In the genomic region with DNA sequence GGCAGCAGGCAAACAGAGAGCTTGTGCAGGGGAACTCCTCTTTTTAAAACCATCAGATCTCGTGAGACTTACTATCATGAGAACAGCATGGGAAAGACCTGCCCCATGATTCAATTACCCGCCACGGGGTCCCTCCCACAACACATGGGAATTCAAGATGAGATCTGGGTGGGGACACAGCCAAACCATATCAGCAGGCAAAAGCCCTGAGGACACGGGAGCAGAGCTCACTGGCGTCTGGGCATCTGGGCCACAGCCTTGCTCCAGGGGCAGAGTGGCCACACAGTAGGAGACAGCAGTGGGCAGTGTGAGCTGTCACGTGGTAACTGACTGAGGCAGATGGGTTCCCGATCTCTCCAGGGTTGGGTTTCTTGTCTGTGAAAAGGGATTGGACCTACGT, we compare ENCODE assay signal across 5 cellular contexts. TPM values are rescaled to one million over a fixed set of nuclear protein-coding genes. Genes with fewer than 3 reads are reported as not detected.
"Had no signal": no experiment of that assay in that cellular context is flagged by ENCODE, and none has a peak within 500 bp of the region (broad histone marks: within the 10 kb centered on the region; RNA-seq: fewer than 3 reads in every experiment).

No MANE protein-coding gene starts in this region.

RNA-seq across cellular contexts. Expression of a gene that starts 42.9 kb away (rescaled TPM):
- total RNA-seq: dermis blood vessel endothelial cell, epithelial cell of proximal tubule, fibroblast of villous mesenchyme, skeletal muscle tissue had no signal
- polyA plus RNA-seq: fibroblast of lung had no signal
